In the genomic region with DNA sequence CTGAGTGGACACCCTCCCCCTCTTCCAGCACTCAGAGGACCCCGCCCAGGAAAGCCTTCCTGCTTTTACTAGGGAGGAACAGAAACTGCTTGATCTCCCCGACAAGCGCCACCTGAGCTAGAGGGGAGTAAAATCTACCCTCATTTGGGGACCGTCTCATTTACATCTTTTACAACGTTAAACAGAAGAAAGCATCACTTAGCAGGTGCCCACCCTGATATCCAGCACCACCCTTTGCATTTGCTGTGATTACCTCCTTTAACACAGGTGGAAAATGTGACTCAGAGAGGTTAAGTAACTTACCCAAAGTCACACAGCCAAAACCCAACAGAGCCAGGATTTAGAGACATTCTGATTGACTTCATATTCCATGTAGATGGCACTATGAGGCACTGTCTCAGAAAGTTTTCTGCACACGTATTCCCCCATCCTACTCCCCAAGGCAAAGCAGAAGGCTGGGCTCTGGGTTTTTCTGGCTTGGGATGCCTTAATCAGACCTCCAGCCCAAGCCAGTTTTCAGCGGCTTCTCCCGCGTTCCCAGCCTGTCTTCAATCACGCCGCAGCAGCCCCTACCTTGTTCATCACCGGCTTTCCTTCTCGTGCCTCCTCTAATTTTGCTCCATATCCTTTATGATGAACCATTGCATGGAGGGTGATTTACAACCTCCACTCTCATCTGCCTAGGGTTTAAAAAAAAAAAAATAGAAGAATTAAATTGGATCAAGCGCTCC, we compare ENCODE assay signal across 13 cellular contexts.
DNase-seq lines count a peak whose midpoint lies in the region; ATAC-seq, FAIRE-seq and TF ChIP-seq lines count a peak whose summit lies in the region.
"Had no signal": no experiment of that assay in that cellular context is flagged by ENCODE, and none has a peak within 500 bp of the region (broad histone marks: within the 10 kb centered on the region; RNA-seq: fewer than 3 reads in every experiment).

No MANE protein-coding gene starts in this region.

- no peak overlapping the region for H2AK5ac ChIP-seq in H1 (ENCODE audit: low read depth, low read length)

- no peaks in the 10 kb centered on the region for H3K79me2 ChIP-seq in H1 (ENCODE audit: control insufficient read depth in 1 of 2, insufficient read depth in 2 of 2, low read length in 2 of 2)

- no peak overlapping the region for H2BK5ac ChIP-seq in H1 (ENCODE audit: low read depth, low read length)

- H3K4ac ChIP-seq in H1 (replicated peaks; ENCODE audit: insufficient read length, low read depth, low read length): no peak overlapping the region

- H3K4me1 Mint-ChIP-seq in activated T-cell treated with anti-CD3 and anti-CD28 coated beads, Interleukin-2, amount 50 U/mL, for 24 hours (ENCODE audit: low read depth): peaks cover 30% of the 10 kb centered on the region

- peak overlapping the region; percentile 54 for H3K27ac Mint-ChIP-seq in activated T-cell treated with anti-CD3 and anti-CD28 coated beads, Interleukin-2, amount 50 U/mL, for 24 hours

- no peak overlapping the region; the same call in 1 of the 2 replicates for H4K8ac ChIP-seq in H1 (ENCODE audit: extremely low read depth, insufficient read depth, low read length)

- CTCF ChIA-PET in H1 (lab: Charles Lee; ENCODE audit: partially characterized antibody): interaction anchor here (0.6 kb wide), 1 partner anchor 197 kb away, joined by 3 read pairs; no protein-coding TSS in a partner anchor

- POLR2A ChIA-PET in H1 (lab: Charles Lee; ENCODE audit: partially characterized antibody): no interaction called here

- FAIRE-seq in H1 (lab: Jason Lieb, UNC): no peak

- H3K56ac ChIP-seq in H1 (replicated peaks; ENCODE audit: insufficient read length, low read depth, low read length): no peak overlapping the region

- peak overlapping the region; percentile 62 for H3K4me3 ChIP-seq in HUES64 (ENCODE audit: low read length)
- H3K4me3 ChIP-seq in H1 (ENCODE audit: extremely low read depth in 1 of 4, insufficient read depth in 2 of 4, low read depth in 3 of 4, low read length in 4 of 4): peak overlapping the region; percentile 33 to 71 (median 62); a peak in 7 of 8 replicates
- no peak overlapping the region for H3K4me3 ChIP-seq in sigmoid colon
- H3K4me3 ChIP-seq: gastrocnemius medialis had no signal

- H3K23ac ChIP-seq in H1 (ENCODE audit: insufficient read length): no peak overlapping the region

- 41% methylated on average over 14 of the region's 14 CpGs for WGBS in HUES64
- WGBS in H1 (ENCODE audit: extremely low coverage in 1 of 2, insufficient coverage in 1 of 2, insufficient read length in 1 of 2, insufficient replicate concordance in 2 of 2, low coverage in 1 of 2, low lambda C conversion rate in 2 of 2, missing lambda C conversion rate in 1 of 2), 2 experiments: 52% methylated on average over 14 of the region's 14 CpGs; no CpG with 5 or more reads in 1 of the 2 experiments
- 63 to 70% methylated on average over 14 of the region's 14 CpGs for WGBS in sigmoid colon, 2 donors

- H3K4me2 ChIP-seq in H1 (ENCODE audit: insufficient read depth in 1 of 2, low read depth in 2 of 2, low read length in 2 of 2): peak overlapping the region; percentile 77 to 84

- intact Hi-C loops in sigmoid colon (cut with DNase I): no loop called here

- H3K36me3 ChIP-seq in HUES64 (ENCODE audit: insufficient read depth, low read length) (no peaks in the 10 kb centered on the region), H1 (ENCODE audit: control insufficient read depth in 2 of 4, insufficient read depth in 4 of 4, low read length in 3 of 4) (no peaks in the 10 kb centered on the region), sigmoid colon (no peaks in the 10 kb centered on the region)
- H3K36me3 ChIP-seq: gastrocnemius medialis had no signal

- H3K9me3 Mint-ChIP-seq in activated T-cell treated with anti-CD3 and anti-CD28 coated beads, Interleukin-2, amount 50 U/mL, for 24 hours: no peaks in the 10 kb centered on the region

- H4K5ac ChIP-seq in H1 (ENCODE audit: insufficient read length, low read depth, low read length): no peak overlapping the region

- H3K27me3 Mint-ChIP-seq in activated T-cell treated with anti-CD3 and anti-CD28 coated beads, Interleukin-2, amount 50 U/mL, for 24 hours: peaks cover 31% of the 10 kb centered on the region

- no peak for TF ChIP-seq CTCF in H1 (IDR thresholded peaks at IDR 0.05; ENCODE audit: control extremely low read depth in 1 of 3, insufficient read depth in 1 of 3, low read depth in 1 of 3, low read length in 3 of 3)
- no peak for TF ChIP-seq CTCF in sigmoid colon (IDR thresholded peaks at IDR 0.05)

- H4K20me1 ChIP-seq in H1 (replicated peaks in 1 of 2; ENCODE audit: control insufficient read depth in 1 of 2, insufficient read depth in 2 of 2, low read length in 2 of 2): no peaks in the 10 kb centered on the region

- TF ChIP-seq EP300 in H1 (IDR thresholded peaks at IDR 0.05; ENCODE audit: borderline replicate concordance in 1 of 2, low read depth in 2 of 2, low read length in 2 of 2) (no peak), sigmoid colon (IDR thresholded peaks at IDR 0.05) (no peak)

- H3K9me3 ChIP-seq in HUES64 (ENCODE audit: insufficient read depth, low read depth, low read length): no peaks in the 10 kb centered on the region
- no peaks in the 10 kb centered on the region for H3K9me3 ChIP-seq in H1 (ENCODE audit: insufficient read depth in 2 of 2, low read depth in 1 of 2, low read length in 1 of 2)
- no peaks in the 10 kb centered on the region for H3K9me3 ChIP-seq in sigmoid colon
- H3K9me3 ChIP-seq: gastrocnemius medialis had no signal

- no peak overlapping the region for H3K14ac ChIP-seq in H1 (ENCODE audit: insufficient read length)

- H3K27ac ChIP-seq in HUES64 (ENCODE audit: low read depth, low read length): no peak overlapping the region
- no peak overlapping the region for H3K27ac ChIP-seq in H1 (ENCODE audit: low read depth, low read length)
- H3K27ac ChIP-seq in sigmoid colon: no peak overlapping the region
- H3K27ac ChIP-seq: gastrocnemius medialis had no signal

- no peak for TF ChIP-seq RAD21 in H1 (IDR thresholded peaks at IDR 0.05 in 1 of 2, conservative IDR thresholded peaks at IDR 0.05 in 1 of 2; ENCODE audit: low read depth in 2 of 2, low read length in 2 of 2)

- no peak overlapping the region; the same call in 1 of the 2 replicates for H2BK12ac ChIP-seq in H1 (ENCODE audit: low read depth, low read length)

- H4K91ac ChIP-seq in H1 (replicated peaks; ENCODE audit: insufficient read length, low read length): no peak overlapping the region

- H3K9ac ChIP-seq in HUES64 (ENCODE audit: low read depth, low read length) (no peak overlapping the region), H1 (replicated peaks in 1 of 4; ENCODE audit: extremely low read depth in 1 of 4, low read depth in 3 of 4, low read length in 3 of 4) (no peak overlapping the region)

- H3K36me3 Mint-ChIP-seq in activated T-cell treated with anti-CD3 and anti-CD28 coated beads, Interleukin-2, amount 50 U/mL, for 24 hours (ENCODE audit: low read depth): no peaks in the 10 kb centered on the region

- DNase-seq in activated T-cell treated with anti-CD3 and anti-CD28 coated beads, Interleukin-2, amount 50 U/mL, for 24 hours: no peak
- no peak for DNase-seq in activated T-cell treated with anti-CD3 and anti-CD28 coated beads, Interleukin-2, amount 50 U/mL, for 1 hour
- DNase-seq in H1 (ENCODE audit: low read depth in 1 of 2, low spot score in 2 of 2) (no peak), sigmoid colon (peak; percentile 13), SKM-1 treated with dmso at 0.1 percent for 144 hours (lab: John Stamatoyannopoulos, UW; ENCODE audit: unreplicated experiment) (no peak)
- DNase-seq: effector CD4-positive, alpha-beta T cell; EL; gastrocnemius medialis; MM.1S had no signal

- H3K4me3 Mint-ChIP-seq in activated T-cell treated with anti-CD3 and anti-CD28 coated beads, Interleukin-2, amount 50 U/mL, for 24 hours: peak overlapping the region; percentile 19

- ATAC-seq in HG03159 (IDR thresholded peaks at IDR 0.05; ENCODE audit: unreplicated experiment) (no peak), HG02798 (IDR thresholded peaks at IDR 0.05; ENCODE audit: poor library complexity, unreplicated experiment) (no peak)
- ATAC-seq: gastrocnemius medialis, left lobe of liver had no signal

- H2AFZ ChIP-seq in H1 (ENCODE audit: low read length): no peak overlapping the region

- no peak overlapping the region for H3K18ac ChIP-seq in H1 (ENCODE audit: extremely low read depth, low read length)

- no peak overlapping the region for H2BK20ac ChIP-seq in H1 (ENCODE audit: low read length)

- H3K27me3 ChIP-seq in HUES64 (ENCODE audit: insufficient read depth, low read length) (peaks cover 38% of the 10 kb centered on the region), H1 (replicated peaks in 1 of 4; ENCODE audit: control insufficient read depth in 3 of 4, extremely low read depth in 1 of 4, insufficient read depth in 3 of 4, low read length in 3 of 4) (peaks cover 0 to 8% (median 5%) of the 10 kb centered on the region in 4 experiments; a peak in 5 of 7 replicates), sigmoid colon (no peaks in the 10 kb centered on the region)

- H3K79me1 ChIP-seq in H1 (ENCODE audit: low read depth, low read length): no peaks in the 10 kb centered on the region

- H3K23me2 ChIP-seq in H1 (ENCODE audit: low read depth, low read length): peaks cover 8% of the 10 kb centered on the region

- TF ChIP-seq POLR2A in H1 (IDR thresholded peaks at IDR 0.05; ENCODE audit: control extremely low read depth in 1 of 2, low read depth in 2 of 2, low read length in 2 of 2) (no peak), sigmoid colon (IDR thresholded peaks at IDR 0.05) (no peak)

- H3K4me1 ChIP-seq in HUES64 (ENCODE audit: insufficient read depth, low read length) (no peaks in the 10 kb centered on the region), H1 (replicated peaks in 1 of 4; ENCODE audit: control insufficient read depth in 3 of 4, insufficient read depth in 4 of 4, low read length in 3 of 4) (peaks cover 0 to 2% (median 0%) of the 10 kb centered on the region in 4 experiments; a peak in 1 of 7 replicates), sigmoid colon (peaks cover 0 to 14% (median 11%) of the 10 kb centered on the region in 4 donors)

- H2BK120ac ChIP-seq in H1 (replicated peaks; ENCODE audit: low read depth, low read length): no peak overlapping the region

- no peak overlapping the region for H2BK15ac ChIP-seq in H1 (ENCODE audit: low read length)

TF ChIP-seq in H1, 55 proteins besides CTCF, POLR2A, EP300 and RAD21:
- TF ChIP-seq TBP (IDR thresholded peaks at IDR 0.05; ENCODE audit: low read depth, low read length) (no peak), JUN (IDR thresholded peaks at IDR 0.05; ENCODE audit: low read depth, low read length) (no peak), HDAC2 (IDR thresholded peaks at IDR 0.05; ENCODE audit: borderline replicate concordance in 1 of 2, low read depth in 2 of 2, low read length in 2 of 2) (peak in 1 of 2 experiments; percentile 67; a peak in 1 of 4 replicates), KDM1A (IDR thresholded peaks at IDR 0.05; ENCODE audit: borderline replicate concordance, low read length) (peak; percentile 94)
- TF ChIP-seq, protein P1, sequence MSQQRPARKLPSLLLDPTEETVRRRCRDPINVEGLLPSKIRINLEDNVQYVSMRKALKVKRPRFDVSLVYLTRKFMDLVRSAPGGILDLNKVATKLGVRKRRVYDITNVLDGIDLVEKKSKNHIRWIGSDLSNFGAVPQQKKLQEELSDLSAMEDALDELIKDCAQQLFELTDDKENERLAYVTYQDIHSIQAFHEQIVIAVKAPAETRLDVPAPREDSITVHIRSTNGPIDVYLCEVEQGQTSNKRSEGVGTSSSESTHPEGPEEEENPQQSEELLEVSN (IDR thresholded peaks at IDR 0.05): no peak; the same call in 1 of the 2 replicates

Comparison
In these comparisons a context has a peak if more than half of its experiments do, and no peak if none do; other contexts are left out.
1. H3K4me3 ChIP-seq: peak in HUES64 (single experiment) and H1 (4 of 4); none in sigmoid colon (0 of 4).